ENCODE assay signal across 8 cellular contexts in genomic region chr1:36088577-36089392, GRCh38.
DNase-seq lines count a peak whose midpoint lies in the region; ATAC-seq and TF ChIP-seq lines count a peak whose summit lies in the region.

ADPRS (plus strand) TSS chr1:36088892; CDS start chr1:36088905, 13 bp downstream.

- in situ Hi-C loops in T47D (cut with HindIII; ENCODE audit: low pct_unique_long_range_greater_than_20kb, low sequenced_read_pairs): no loop called here

- H3K27me3 ChIP-seq in iPS-20b (ENCODE audit: insufficient read depth, low read length): peaks cover 11% of the 10 kb centered on the region

- H3K9ac ChIP-seq in iPS-20b (ENCODE audit: low read depth, low read length): peak within 1 kb of the TSS; percentile 77

- H3K4me3 ChIP-seq in iPS-20b (ENCODE audit: low read length) (peak within 1 kb of the TSS; percentile 98), skin epidermis (peak within 1 kb of the TSS; percentile 83 to 100 (median 98))

- peaks cover 30% of the 10 kb centered on the region for H3K36me3 ChIP-seq in iPS-20b (ENCODE audit: insufficient read depth, low read depth, low read length)

- no peaks in the 10 kb centered on the region for H3K9me3 ChIP-seq in iPS-20b (ENCODE audit: insufficient read depth, low read depth, low read length)

- peak; percentile 93 for DNase-seq in AG08395 (ENCODE audit: low spot score)
- DNase-seq in NCI-H2171 treated with DMSO at 0.1 percent for 48 hours (lab: John Stamatoyannopoulos, UW): peak; percentile 88
- DNase-seq in T47D (ENCODE audit: low read depth in 1 of 2, low spot score in 1 of 2): peak; percentile 71 to 86

- TF ChIP-seq CTCF in VCaP (conservative IDR thresholded peaks at IDR 0.05): peak; percentile 98

- ATAC-seq in GM18870 (IDR thresholded peaks at IDR 0.05; ENCODE audit: unreplicated experiment) (peak; percentile 70), HG03108 (IDR thresholded peaks at IDR 0.05; ENCODE audit: unreplicated experiment) (peak; percentile 67)

- H3K4me1 ChIP-seq in iPS-20b (ENCODE audit: insufficient read depth, low read length): peaks cover 8% of the 10 kb centered on the region; the same call in 1 of the 2 replicates

- H3K27ac ChIP-seq in VCaP: peak within 1 kb of the TSS; percentile 77
- no peak within 1 kb of the TSS for H3K27ac ChIP-seq in iPS-20b (ENCODE audit: low read length)
- peak within 1 kb of the TSS; percentile 68 to 97 (median 91) for H3K27ac ChIP-seq in skin epidermis
